1 cellular context compared by ENCODE assay signal in the genomic region with DNA sequence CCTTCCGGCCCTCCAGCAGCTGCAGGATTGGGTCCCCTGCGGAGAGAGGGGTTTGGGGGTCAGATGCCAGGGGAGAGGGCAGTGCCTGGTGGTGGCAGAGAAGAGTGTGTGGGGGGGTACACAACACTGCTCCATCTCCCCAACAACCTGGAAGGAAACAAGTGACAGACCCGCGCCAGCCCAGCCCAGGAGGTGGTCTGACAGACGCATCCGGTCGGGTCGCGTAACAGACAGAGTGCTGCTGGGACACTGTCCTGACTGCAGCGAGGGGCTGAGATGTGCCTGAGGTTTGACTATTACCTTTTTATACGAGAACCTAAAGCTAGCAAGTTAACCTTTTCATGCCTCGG.
TF ChIP-seq lines count a peak whose summit lies in the region.

No MANE protein-coding gene starts in this region.

TF ChIP-seq in HepG2, 621 proteins besides CTCF, POLR2A, EP300 and RAD21:
- TF ChIP-seq, protein P1, sequence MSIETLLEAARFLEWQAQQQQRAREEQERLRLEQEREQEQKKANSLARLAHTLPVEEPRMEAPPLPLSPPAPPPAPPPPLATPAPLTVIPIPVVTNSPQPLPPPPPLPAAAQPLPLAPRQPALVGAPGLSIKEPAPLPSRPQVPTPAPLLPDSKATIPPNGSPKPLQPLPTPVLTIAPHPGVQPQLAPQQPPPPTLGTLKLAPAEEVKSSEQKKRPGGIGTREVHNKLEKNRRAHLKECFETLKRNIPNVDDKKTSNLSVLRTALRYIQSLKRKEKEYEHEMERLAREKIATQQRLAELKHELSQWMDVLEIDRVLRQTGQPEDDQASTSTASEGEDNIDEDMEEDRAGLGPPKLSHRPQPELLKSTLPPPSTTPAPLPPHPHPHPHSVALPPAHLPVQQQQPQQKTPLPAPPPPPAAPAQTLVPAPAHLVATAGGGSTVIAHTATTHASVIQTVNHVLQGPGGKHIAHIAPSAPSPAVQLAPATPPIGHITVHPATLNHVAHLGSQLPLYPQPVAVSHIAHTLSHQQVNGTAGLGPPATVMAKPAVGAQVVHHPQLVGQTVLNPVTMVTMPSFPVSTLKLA (IDR thresholded peaks at IDR 0.05), result no peak
- 0 out of 2 replicates have a peak, but pooled peaks have one; percentile 17 for TF ChIP-seq ARNT2 (CRISPR knock-in tag; IDR thresholded peaks at IDR 0.05; ENCODE audit: low read depth)
